Comparison of ENCODE assay signal across 16 cellular contexts in genomic region chr7:148838905-148839304, GRCh38. TPM values are rescaled to one million over a fixed set of nuclear protein-coding genes. Genes with fewer than 3 reads are reported as not detected.
A peak's percentile ranks its signal among the peaks of the same experiment; 100 is the strongest.
DNase-seq lines count a peak whose midpoint lies in the region; ATAC-seq and TF ChIP-seq lines count a peak whose summit lies in the region.
"Had no signal": no experiment of that assay in that cellular context is flagged by ENCODE, and none has a peak within 500 bp of the region (broad histone marks: within the 10 kb centered on the region; RNA-seq: fewer than 3 reads in every experiment).

No MANE protein-coding gene starts in this region.

- H3K4me3 Mint-ChIP-seq in activated naive CD4-positive, alpha-beta T cell treated with anti-CD3 and anti-CD28 coated beads, Interleukin-2, amount 10 ng/mL, durations not matched to agents 7 days and 5 days, result no peak overlapping the region
- no peak overlapping the region for H3K4me3 Mint-ChIP-seq in activated CD8-positive, alpha-beta T cell treated with anti-CD3 and anti-CD28 coated beads, Interleukin-2, amount 10 ng/mL, durations not matched to agents 7 days and 5 days
- no peak overlapping the region for H3K4me3 Mint-ChIP-seq in stimulated activated effector memory CD8-positive, alpha-beta T cell treated with anti-CD3 and anti-CD28 coated beads, Interleukin-12 subunit alpha, Interleukin-12 subunit beta, amount 100 ng/mL, for 72 hours

- no peaks in the 10 kb centered on the region for H3K9me3 ChIP-seq in upper lobe of right lung
- H3K9me3 ChIP-seq: psoas muscle had no signal

- TF ChIP-seq CTCF in upper lobe of right lung (IDR thresholded peaks at IDR 0.05), result no peak

- no peaks in the 10 kb centered on the region for H3K4me1 ChIP-seq in upper lobe of right lung
- H3K4me1 ChIP-seq: psoas muscle had no signal

- H3K9me3 Mint-ChIP-seq in activated naive CD4-positive, alpha-beta T cell treated with anti-CD3 and anti-CD28 coated beads, Interleukin-2, amount 10 ng/mL, durations not matched to agents 7 days and 5 days, result peaks cover 3% of the 10 kb centered on the region
- H3K9me3 Mint-ChIP-seq in activated CD8-positive, alpha-beta T cell treated with anti-CD3 and anti-CD28 coated beads, Interleukin-2, amount 10 ng/mL, durations not matched to agents 7 days and 5 days (ENCODE audit: insufficient read depth), result peaks cover 8% of the 10 kb centered on the region
- no peaks in the 10 kb centered on the region for H3K9me3 Mint-ChIP-seq in stimulated activated effector memory CD8-positive, alpha-beta T cell treated with anti-CD3 and anti-CD28 coated beads, Interleukin-12 subunit alpha, Interleukin-12 subunit beta, amount 100 ng/mL, for 72 hours

- H3K4me3 ChIP-seq in Jurkat, Clone E6-1 (ENCODE audit: low read length), result no peak overlapping the region
- no peak overlapping the region for H3K4me3 ChIP-seq in upper lobe of right lung
- H3K4me3 ChIP-seq: psoas muscle had no signal

- no peak overlapping the region for H3K27ac ChIP-seq in upper lobe of right lung
- H3K27ac ChIP-seq: psoas muscle, RWPE1 had no signal

- no peaks in the 10 kb centered on the region for H3K36me3 ChIP-seq in upper lobe of right lung

- intact Hi-C loops in upper lobe of right lung (cut with DNase I), result no loop called here

- peak; percentile 55 for ATAC-seq in activated CD8-positive, alpha-beta T cell treated with anti-CD3 and anti-CD28 coated beads, Interleukin-2, amount 10 ng/mL, durations not matched to agents 7 days and 5 days
- no peak for ATAC-seq in stimulated activated effector memory CD8-positive, alpha-beta T cell treated with anti-CD3 and anti-CD28 coated beads, Interleukin-12 subunit alpha, Interleukin-12 subunit beta, amount 100 ng/mL, for 72 hours
- ATAC-seq in upper lobe of right lung, result no peak
- ATAC-seq: psoas muscle had no signal

- H3K27me3 ChIP-seq in upper lobe of right lung, result no peaks in the 10 kb centered on the region

- H3K4me1 Mint-ChIP-seq in activated naive CD4-positive, alpha-beta T cell treated with anti-CD3 and anti-CD28 coated beads, Interleukin-2, amount 10 ng/mL, durations not matched to agents 7 days and 5 days, result peaks cover 52% of the 10 kb centered on the region
- peaks cover 54% of the 10 kb centered on the region for H3K4me1 Mint-ChIP-seq in activated CD8-positive, alpha-beta T cell treated with anti-CD3 and anti-CD28 coated beads, Interleukin-2, amount 10 ng/mL, durations not matched to agents 7 days and 5 days (ENCODE audit: low read depth)
- peaks cover 14% of the 10 kb centered on the region for H3K4me1 Mint-ChIP-seq in stimulated activated effector memory CD8-positive, alpha-beta T cell treated with anti-CD3 and anti-CD28 coated beads, Interleukin-12 subunit alpha, Interleukin-12 subunit beta, amount 100 ng/mL, for 72 hours

- no peaks in the 10 kb centered on the region for H3K27me3 Mint-ChIP-seq in activated naive CD4-positive, alpha-beta T cell treated with anti-CD3 and anti-CD28 coated beads, Interleukin-2, amount 10 ng/mL, durations not matched to agents 7 days and 5 days
- no peaks in the 10 kb centered on the region for H3K27me3 Mint-ChIP-seq in activated CD8-positive, alpha-beta T cell treated with anti-CD3 and anti-CD28 coated beads, Interleukin-2, amount 10 ng/mL, durations not matched to agents 7 days and 5 days (ENCODE audit: low read depth)

- H3K36me3 Mint-ChIP-seq in activated naive CD4-positive, alpha-beta T cell treated with anti-CD3 and anti-CD28 coated beads, Interleukin-2, amount 10 ng/mL, durations not matched to agents 7 days and 5 days, result peaks cover 55% of the 10 kb centered on the region
- H3K36me3 Mint-ChIP-seq in activated CD8-positive, alpha-beta T cell treated with anti-CD3 and anti-CD28 coated beads, Interleukin-2, amount 10 ng/mL, durations not matched to agents 7 days and 5 days (ENCODE audit: low read depth), result peaks cover 56% of the 10 kb centered on the region
- H3K36me3 Mint-ChIP-seq in stimulated activated effector memory CD8-positive, alpha-beta T cell treated with anti-CD3 and anti-CD28 coated beads, Interleukin-12 subunit alpha, Interleukin-12 subunit beta, amount 100 ng/mL, for 72 hours, result peaks cover 79% of the 10 kb centered on the region

- DNase-seq in activated naive CD4-positive, alpha-beta T cell treated with anti-CD3 and anti-CD28 coated beads, Interleukin-2, amount 10 ng/mL, durations not matched to agents 7 days and 5 days, result peak; percentile 32
- DNase-seq in activated naive CD4-positive, alpha-beta T cell treated with anti-CD3 and anti-CD28 coated beads, Interleukin-2, amount 50 U/mL, for 16 hours, result no peak
- DNase-seq in Jurkat, Clone E6-1 (ENCODE audit: low read depth, low spot score), result peak; percentile 35
- peak; percentile 52 for DNase-seq in activated CD8-positive, alpha-beta T cell treated with anti-CD3 and anti-CD28 coated beads, Interleukin-2, amount 10 ng/mL, durations not matched to agents 7 days and 5 days
- no peak for DNase-seq in stimulated activated effector memory CD8-positive, alpha-beta T cell treated with anti-CD3 and anti-CD28 coated beads, Interleukin-12 subunit alpha, Interleukin-12 subunit beta, amount 100 ng/mL, for 72 hours (ENCODE audit: low spot score in 2 of 2)
- no peak for DNase-seq in NCI-H524 treated with DMSO at 0.1 percent for 48 hours (lab: John Stamatoyannopoulos, UW)
- DNase-seq in EL, result no peak
- DNase-seq in upper lobe of right lung, result no peak
- DNase-seq: activated T-cell treated with anti-CD3 and anti-CD28 coated beads for 4 hours; DMS79; GOT3; NCI-H1930; NCI-H69; psoas muscle; stimulated activated CD8-positive, alpha-beta memory T cell treated with anti-CD3 and anti-CD28 coated beads, Interleukin-4, amount 100 ng/mL, for 48 hours had no signal

- peak overlapping the region; percentile 59 for H3K27ac Mint-ChIP-seq in activated naive CD4-positive, alpha-beta T cell treated with anti-CD3 and anti-CD28 coated beads, Interleukin-2, amount 10 ng/mL, durations not matched to agents 7 days and 5 days
- peak overlapping the region; percentile 56 for H3K27ac Mint-ChIP-seq in activated CD8-positive, alpha-beta T cell treated with anti-CD3 and anti-CD28 coated beads, Interleukin-2, amount 10 ng/mL, durations not matched to agents 7 days and 5 days
- H3K27ac Mint-ChIP-seq in stimulated activated effector memory CD8-positive, alpha-beta T cell treated with anti-CD3 and anti-CD28 coated beads, Interleukin-12 subunit alpha, Interleukin-12 subunit beta, amount 100 ng/mL, for 72 hours, result peak overlapping the region; percentile 4

- POLR2A ChIA-PET in activated CD8-positive, alpha-beta T cell treated with anti-CD3 and anti-CD28 coated beads, Interleukin-2, amount 10 ng/mL, durations not matched to agents 7 days and 5 days (lab: Charles Lee), result no interaction called here

- CTCF ChIA-PET in activated naive CD4-positive, alpha-beta T cell treated with anti-CD3 and anti-CD28 coated beads, Interleukin-2, amount 10 ng/mL, durations not matched to agents 7 days and 5 days (lab: Charles Lee), result interaction anchor here (1.1 kb wide), 1 partner anchor 17 kb away, joined by 4 read pairs; no protein-coding TSS in a partner anchor
- CTCF ChIA-PET in activated CD8-positive, alpha-beta T cell treated with anti-CD3 and anti-CD28 coated beads, Interleukin-2, amount 10 ng/mL, durations not matched to agents 7 days and 5 days (lab: Charles Lee), result interaction anchor here (0.8 kb wide), 1 partner anchor 10 kb away, joined by 4 read pairs; no protein-coding TSS in a partner anchor

RNA-seq across cellular contexts. Expression of gene EZH2, which starts 45.2 kb away (rescaled TPM):
- polyA plus RNA-seq in Jurkat, Clone E6-1 (2012; ENCODE audit: insufficient read depth, insufficient read length), result 111 TPM
- 100 to 1,000 TPM; 115 to 118 TPM for total RNA-seq in activated CD8-positive, alpha-beta T cell treated with anti-CD3 and anti-CD28 coated beads, Interleukin-2, amount 10 ng/mL, durations not matched to agents 7 days and 5 days
- total RNA-seq in upper lobe of right lung, result 3.7 TPM

Comparison
In these comparisons a context has a peak if more than half of its experiments do, and no peak if none do; other contexts are left out.
1. DNase-seq: peak in activated naive CD4-positive, alpha-beta T cell treated with anti-CD3 and anti-CD28 coated beads, Interleukin-2, amount 10 ng/mL, durations not matched to agents 7 days and 5 days (single experiment), Jurkat, Clone E6-1 (single experiment) and activated CD8-positive, alpha-beta T cell treated with anti-CD3 and anti-CD28 coated beads, Interleukin-2, amount 10 ng/mL, durations not matched to agents 7 days and 5 days (single experiment); none in activated naive CD4-positive, alpha-beta T cell treated with anti-CD3 and anti-CD28 coated beads, Interleukin-2, amount 50 U/mL, for 16 hours (single experiment), stimulated activated effector memory CD8-positive, alpha-beta T cell treated with anti-CD3 and anti-CD28 coated beads, Interleukin-12 subunit alpha, Interleukin-12 subunit beta, amount 100 ng/mL, for 72 hours (0 of 2), NCI-H524 treated with DMSO at 0.1 percent for 48 hours (single experiment), EL (single experiment) and upper lobe of right lung (single experiment).
2. H3K27ac Mint-ChIP-seq: peak in every context shown above with its lines; median percentile 59 in activated naive CD4-positive, alpha-beta T cell treated with anti-CD3 and anti-CD28 coated beads, Interleukin-2, amount 10 ng/mL, durations not matched to agents 7 days and 5 days; 56 in activated CD8-positive, alpha-beta T cell treated with anti-CD3 and anti-CD28 coated beads, Interleukin-2, amount 10 ng/mL, durations not matched to agents 7 days and 5 days; 4 in stimulated activated effector memory CD8-positive, alpha-beta T cell treated with anti-CD3 and anti-CD28 coated beads, Interleukin-12 subunit alpha, Interleukin-12 subunit beta, amount 100 ng/mL, for 72 hours.
3. RNA of gene EZH2, which starts 45.2 kb away (total RNA-seq): 115 to 118 TPM in activated CD8-positive, alpha-beta T cell treated with anti-CD3 and anti-CD28 coated beads, Interleukin-2, amount 10 ng/mL, durations not matched to agents 7 days and 5 days; 3.7 TPM in upper lobe of right lung (single experiment); every median in the first group is over 10 times any median in the second.